Comparison of ENCODE assay signal across 3 cellular contexts in the genomic region with DNA sequence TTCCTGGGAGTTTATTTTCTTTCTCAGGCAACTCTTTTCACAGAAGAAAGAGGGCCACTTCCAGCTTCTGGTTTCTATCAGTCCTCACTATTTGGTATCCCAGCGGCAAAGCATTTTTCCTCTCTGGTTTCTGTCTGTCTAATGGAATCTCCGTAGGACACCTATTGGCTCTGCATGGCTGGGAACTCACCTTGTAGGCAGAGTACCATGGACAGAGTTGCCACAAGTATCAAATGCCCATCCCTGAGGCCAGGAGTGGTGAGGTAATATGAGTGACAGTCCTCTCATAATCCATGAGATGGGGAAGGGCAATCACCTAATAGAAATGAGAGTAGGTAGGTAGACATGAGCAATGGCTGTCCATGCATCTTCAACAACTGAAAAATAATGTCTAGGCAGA.
"Had no signal": no experiment of that assay in that cellular context is flagged by ENCODE, and none has a peak within 500 bp of the region (broad histone marks: within the 10 kb centered on the region; RNA-seq: fewer than 3 reads in every experiment).

No MANE protein-coding gene starts in this region.

- DNase-seq: GDM1, GF-D8 had no signal

- ATAC-seq: GM12878 had no signal

- H3K4me3 ChIP-seq: GM12878 had no signal
